22 cellular contexts compared by ENCODE assay signal in genomic region chrX:131139072-131139471, GRCh38.
"Had no signal": no experiment of that assay in that cellular context is flagged by ENCODE, and none has a peak within 500 bp of the region (broad histone marks: within the 10 kb centered on the region; RNA-seq: fewer than 3 reads in every experiment).

No MANE protein-coding gene starts in this region.

- H3K27me3 Mint-ChIP-seq: dendritic cell treated with granulocyte-macrophage colony-stimulating factor and Interleukin-4, amounts not matched to agents 40 ng/mL and 50 ng/mL, for 4 days; effector memory CD8-positive, alpha-beta T cell had no signal

- DNase-seq: colonic mucosa; cortex of kidney; effector CD8-positive, alpha-beta T cell; effector memory CD8-positive, alpha-beta T cell; endodermal cell; foreskin keratinocyte; heart left ventricle; hypothalamus; immature natural killer cell; islet precursor cell; kidney; kidney glomerular epithelial cell; left lung; left ventricle myocardium superior; lower lobe of right lung; mesendoderm; midbrain; naive thymus-derived CD4-positive, alpha-beta T cell had no signal

- H3K27me3 ChIP-seq: colonic mucosa, esophagus muscularis mucosa, foreskin keratinocyte, gastroesophageal sphincter, heart left ventricle, hepatocyte, left lung had no signal

- ATAC-seq: effector memory CD8-positive, alpha-beta T cell; foreskin keratinocyte; gastroesophageal sphincter; heart left ventricle; left lung; left ventricle myocardium superior; lower lobe of right lung; naive thymus-derived CD4-positive, alpha-beta T cell had no signal

- H2AFZ ChIP-seq: hepatocyte had no signal

- H3K27ac Mint-ChIP-seq: dendritic cell treated with granulocyte-macrophage colony-stimulating factor and Interleukin-4, amounts not matched to agents 40 ng/mL and 50 ng/mL, for 4 days; effector memory CD8-positive, alpha-beta T cell; endodermal cell; immature natural killer cell had no signal

- H3K79me2 ChIP-seq: hepatocyte had no signal

- H3K4me3 ChIP-seq: colonic mucosa, esophagus muscularis mucosa, gastroesophageal sphincter, heart left ventricle, hepatocyte, left lung, lower lobe of right lung had no signal

- H3K4me1 ChIP-seq: colonic mucosa, esophagus muscularis mucosa, foreskin keratinocyte, gastroesophageal sphincter, heart left ventricle, left lung, lower lobe of right lung had no signal

- H3K36me3 ChIP-seq: colonic mucosa, esophagus muscularis mucosa, gastroesophageal sphincter, heart left ventricle, left lung, lower lobe of right lung had no signal

- H3K4me2 ChIP-seq: hepatocyte had no signal

- H3K4me3 Mint-ChIP-seq: dendritic cell treated with granulocyte-macrophage colony-stimulating factor and Interleukin-4, amounts not matched to agents 40 ng/mL and 50 ng/mL, for 4 days; effector memory CD8-positive, alpha-beta T cell; endodermal cell; immature natural killer cell; naive thymus-derived CD4-positive, alpha-beta T cell had no signal

- H3K27ac ChIP-seq: colonic mucosa, esophagus muscularis mucosa, foreskin keratinocyte, gastroesophageal sphincter, heart left ventricle, hepatocyte, left lung, lower lobe of right lung had no signal

- H3K36me3 Mint-ChIP-seq: immature natural killer cell; naive thymus-derived CD4-positive, alpha-beta T cell had no signal

- H3K9me3 ChIP-seq: colonic mucosa, esophagus muscularis mucosa, gastroesophageal sphincter, left lung, lower lobe of right lung had no signal

- H3K9me3 Mint-ChIP-seq: dendritic cell treated with granulocyte-macrophage colony-stimulating factor and Interleukin-4, amounts not matched to agents 40 ng/mL and 50 ng/mL, for 4 days; effector memory CD8-positive, alpha-beta T cell; endodermal cell; naive thymus-derived CD4-positive, alpha-beta T cell had no signal

- H3K4me1 Mint-ChIP-seq: endodermal cell; immature natural killer cell; naive thymus-derived CD4-positive, alpha-beta T cell had no signal
